Comparison of ENCODE assay signal across 8 cellular contexts in genomic region chr9:77456829-77457437, GRCh38.
DNase-seq lines count a peak whose midpoint lies in the region; ATAC-seq and TF ChIP-seq lines count a peak whose summit lies in the region.

No MANE protein-coding gene starts in this region.

- H2AFZ ChIP-seq in DND-41 (ENCODE audit: low read depth, low read length): 0 out of 2 replicates have a peak overlapping the region, but pooled peaks have one; percentile 34
- H2AFZ ChIP-seq in neural progenitor cell (replicated peaks): peak overlapping the region; percentile 81

- H3K36me3 ChIP-seq in DND-41 (ENCODE audit: insufficient read depth, low read length) (no peaks in the 10 kb centered on the region), Panc1 (ENCODE audit: control insufficient read depth, insufficient read depth, low read length) (no peaks in the 10 kb centered on the region), neural progenitor cell (no peaks in the 10 kb centered on the region)

- no peaks in the 10 kb centered on the region for H3K4me1 ChIP-seq in DND-41 (ENCODE audit: insufficient read depth, low read length)
- no peaks in the 10 kb centered on the region for H3K4me1 ChIP-seq in Panc1 (ENCODE audit: control insufficient read depth, insufficient read depth, low read length)
- H3K4me1 ChIP-seq in neural progenitor cell: no peaks in the 10 kb centered on the region

- H3K9me3 ChIP-seq in DND-41 (ENCODE audit: insufficient read depth, low read length, severe bottlenecking) (no peaks in the 10 kb centered on the region), Panc1 (ENCODE audit: control insufficient read depth, insufficient read depth, low read depth, low read length) (no peaks in the 10 kb centered on the region), neural progenitor cell (ENCODE audit: low read depth) (no peaks in the 10 kb centered on the region)

- no peaks in the 10 kb centered on the region for H3K36me3 Mint-ChIP-seq in activated T-cell treated with anti-CD3 and anti-CD28 coated beads, Interleukin-2, amount 50 U/mL, for 4 hours (ENCODE audit: insufficient read depth)
- H3K36me3 Mint-ChIP-seq in neural progenitor cell: no peaks in the 10 kb centered on the region

- in situ Hi-C loops in Panc1 (cut with HindIII; ENCODE audit: low pct_unique_long_range_greater_than_20kb, low sequenced_read_pairs): no loop called here

- no peak overlapping the region for H3K4me3 Mint-ChIP-seq in activated T-cell treated with anti-CD3 and anti-CD28 coated beads, Interleukin-2, amount 50 U/mL, for 4 hours
- no peak overlapping the region for H3K4me3 Mint-ChIP-seq in neural progenitor cell

- H3K9ac ChIP-seq in DND-41 (ENCODE audit: low read depth, low read length) (no peak overlapping the region), neural progenitor cell (no peak overlapping the region)

- H3K27me3 ChIP-seq in DND-41 (ENCODE audit: insufficient read depth, low read length, poor library complexity) (no peaks in the 10 kb centered on the region), Panc1 (ENCODE audit: control insufficient read depth, insufficient read depth, low read length) (no peaks in the 10 kb centered on the region), neural progenitor cell (no peaks in the 10 kb centered on the region)

- no peaks in the 10 kb centered on the region for H3K79me2 ChIP-seq in DND-41 (ENCODE audit: insufficient read depth, low read length)
- no peaks in the 10 kb centered on the region for H3K79me2 ChIP-seq in neural progenitor cell (ENCODE audit: low read depth)

- H3K9me3 Mint-ChIP-seq in activated T-cell treated with anti-CD3 and anti-CD28 coated beads, Interleukin-2, amount 50 U/mL, for 4 hours: no peaks in the 10 kb centered on the region
- no peaks in the 10 kb centered on the region for H3K9me3 Mint-ChIP-seq in neural progenitor cell

- H3K4me2 ChIP-seq in DND-41 (ENCODE audit: insufficient read depth, low read length) (no peak overlapping the region), neural progenitor cell (no peak overlapping the region)

- H3K27ac Mint-ChIP-seq in neural progenitor cell: no peak overlapping the region

- no TSS peak for BruUV-seq in Panc1 (replicated peaks; lab: Mats Ljungman, UMichigan)

- H3F3A ChIP-seq in neural progenitor cell (ENCODE audit: low read depth): peaks cover 5% of the 10 kb centered on the region

- DNase-seq in DND-41 (peak; percentile 81), HUDEP-2 (lab: John Stamatoyannopoulos, UW; ENCODE audit: unreplicated experiment in 76 of 76) (peak in 71 of 76 experiments; percentile 1 to 85 (median 61)), Panc1 (ENCODE audit: low read depth, low spot score) (peak; percentile 77), fibroblast of mammary gland (ENCODE audit: low read depth) (peak; percentile 92), neural progenitor cell (ENCODE audit: low spot score) (peak; percentile 85), superior temporal gyrus (ENCODE audit: extremely low spot score) (peak; percentile 94)
- peak; percentile 73 for DNase-seq in activated T-cell treated with anti-CD3 and anti-CD28 coated beads, Interleukin-2, amount 50 U/mL, for 4 hours

- CTCF ChIA-PET in Panc1 (lab: Charles Lee): interaction anchor here (0.6 to 1.6 kb wide), 6 partner anchors 23 to 665 kb away, joined by 3 to 11 read pairs (median 3); no protein-coding TSS in a partner anchor

- H3K27ac ChIP-seq in DND-41 (ENCODE audit: low read length) (no peak overlapping the region), Panc1 (ENCODE audit: low read length) (no peak overlapping the region), neural progenitor cell (no peak overlapping the region)

- H3K27me3 Mint-ChIP-seq in activated T-cell treated with anti-CD3 and anti-CD28 coated beads, Interleukin-2, amount 50 U/mL, for 4 hours (ENCODE audit: low read depth): peaks cover 2% of the 10 kb centered on the region
- H3K27me3 Mint-ChIP-seq in neural progenitor cell (ENCODE audit: insufficient read depth, low read depth): peaks cover 3% of the 10 kb centered on the region

- H3K4me3 ChIP-seq in DND-41 (ENCODE audit: low read depth in 1 of 2, low read length in 2 of 2): no peak overlapping the region
- H3K4me3 ChIP-seq in Panc1 (ENCODE audit: low read depth in 2 of 2, low read length in 2 of 2): no peak overlapping the region
- no peak overlapping the region for H3K4me3 ChIP-seq in fibroblast of mammary gland (ENCODE audit: control insufficient read depth, low read depth, low read length)
- H3K4me3 ChIP-seq in neural progenitor cell: no peak overlapping the region

- ATAC-seq in DND-41 (ENCODE audit: insufficient read depth, low read depth): peak; percentile 84
- peak; percentile 78 for ATAC-seq in GM21526 (IDR thresholded peaks at IDR 0.05; ENCODE audit: low FRiP score, unreplicated experiment)
- peak; percentile 78 for ATAC-seq in Panc1
- peak; percentile 68 to 79 for ATAC-seq in activated T-cell treated with anti-CD3 and anti-CD28 coated beads, Interleukin-2, amount 50 U/mL, for 4 hours

- H4K20me1 ChIP-seq in DND-41 (ENCODE audit: insufficient read depth, low read length) (no peaks in the 10 kb centered on the region), neural progenitor cell (ENCODE audit: low read depth) (no peaks in the 10 kb centered on the region)

- TF ChIP-seq CTCF in DND-41 (IDR thresholded peaks at IDR 0.05; ENCODE audit: borderline replicate concordance, extremely low read depth, low read length, poor library complexity, severe bottlenecking) (peak; percentile 90), Panc1 (IDR thresholded peaks at IDR 0.05) (peak; percentile 85), fibroblast of mammary gland (conservative IDR thresholded peaks at IDR 0.05; ENCODE audit: control insufficient read depth, insufficient read depth, low read depth, low read length) (peak; percentile 98), neural progenitor cell (IDR thresholded peaks at IDR 0.05) (peak; percentile 87)

- peaks cover 15% of the 10 kb centered on the region for H3K4me1 Mint-ChIP-seq in activated T-cell treated with anti-CD3 and anti-CD28 coated beads, Interleukin-2, amount 50 U/mL, for 4 hours (ENCODE audit: low read depth)
- peaks cover 5% of the 10 kb centered on the region for H3K4me1 Mint-ChIP-seq in neural progenitor cell

- intact Hi-C loops in Panc1 (cut with micrococcal nuclease; ENCODE audit: unreplicated experiment): loop anchor here (5.0 kb wide), 1 partner anchor 295 kb away; no protein-coding TSS in a partner anchor

- POLR2A ChIA-PET in Panc1 (lab: Charles Lee): no interaction called here
